8 cellular contexts compared by ENCODE assay signal in the genomic region with DNA sequence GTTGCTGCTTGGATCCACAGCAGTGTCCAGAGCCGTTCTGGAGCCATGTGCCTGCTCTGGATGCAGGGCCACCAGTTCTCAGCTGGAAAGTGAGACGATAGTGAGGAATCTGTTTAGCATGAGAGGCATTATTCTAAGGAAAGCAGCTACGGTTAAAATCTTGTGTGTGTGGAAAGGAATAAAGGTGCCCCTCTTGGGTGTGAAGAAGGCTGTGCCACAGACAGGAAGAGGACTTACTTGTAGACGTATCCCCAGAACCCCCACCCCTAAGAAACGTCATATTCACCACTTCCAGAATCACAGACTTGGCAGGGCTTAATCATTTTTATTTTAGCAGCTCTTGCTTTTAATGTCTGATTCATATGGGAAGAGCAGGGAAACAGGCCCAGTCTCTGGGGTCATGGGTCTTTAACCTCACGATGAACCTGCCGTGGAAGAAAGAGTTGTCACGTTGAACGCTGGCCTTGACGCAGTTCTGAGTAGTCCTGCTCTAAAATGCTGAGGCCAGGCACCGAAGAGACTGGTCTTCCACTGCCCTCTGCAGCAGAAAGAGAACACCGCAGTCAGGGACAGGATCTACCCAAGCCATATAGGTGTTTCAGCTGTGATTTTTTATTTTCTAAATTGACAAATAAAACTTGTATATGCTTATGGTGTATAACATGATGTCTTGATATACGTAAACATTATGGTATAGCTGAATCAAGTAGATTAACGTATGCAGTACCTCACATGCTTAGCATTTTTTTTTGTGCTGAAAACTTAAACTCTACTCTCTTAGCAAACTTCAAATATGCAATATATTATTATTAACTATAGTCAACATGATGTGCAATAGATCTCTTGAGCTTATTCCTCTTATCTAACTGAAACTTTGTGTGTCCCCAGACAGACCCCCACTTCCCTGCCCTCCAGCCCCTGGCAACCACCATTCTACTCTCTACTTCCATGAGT. TPM values are rescaled to one million over a fixed set of nuclear protein-coding genes. Genes with fewer than 3 reads are reported as not detected.
DNase-seq lines count a peak whose midpoint lies in the region; ATAC-seq, FAIRE-seq and TF ChIP-seq lines count a peak whose summit lies in the region.

No MANE protein-coding gene starts in this region.

- H3K27me3 Mint-ChIP-seq in activated naive CD4-positive, alpha-beta T cell treated with anti-CD3 and anti-CD28 coated beads for 36 hours (ENCODE audit: low read depth) = peaks cover 3% of the 10 kb centered on the region

- peak; percentile 22 for DNase-seq in CD1c-positive myeloid dendritic cell (ENCODE audit: extremely low spot score)
- DNase-seq in OCI-M2 (lab: John Stamatoyannopoulos, UW; ENCODE audit: unreplicated experiment) = peak; percentile 3
- DNase-seq in activated naive CD4-positive, alpha-beta T cell treated with anti-CD3 and anti-CD28 coated beads for 36 hours = peak; percentile 75
- peak; percentile 65 for DNase-seq in glomerular visceral epithelial cell (ENCODE audit: extremely low spot score)
- peak in 4 of 6 donors; percentile 27 to 62 (median 36) for DNase-seq in pancreas
- no peak for DNase-seq in SKM-1 (lab: John Stamatoyannopoulos, UW; ENCODE audit: unreplicated experiment)

- intact Hi-C loops in activated naive CD4-positive, alpha-beta T cell treated with anti-CD3 and anti-CD28 coated beads for 36 hours (cut with micrococcal nuclease) = loop anchor here (1.0 to 5.0 kb wide), 5 partner anchors 157 to 301 kb away; a partner anchor contains a TSS
- intact Hi-C loops in pancreas (cut with DNase I) = loop anchor here in 1 of 3 donors (10.0 kb wide), 1 partner anchor 283 kb away; no protein-coding TSS in a partner anchor

- CTCF ChIA-PET in activated naive CD4-positive, alpha-beta T cell treated with anti-CD3 and anti-CD28 coated beads for 36 hours (lab: Charles Lee) = interaction anchor here (0.6 to 1.7 kb wide), 7 partner anchors 9 to 289 kb away, joined by 3 to 9 read pairs (median 3); no protein-coding TSS in a partner anchor

- H3K27me3 ChIP-seq in pancreas = no peaks in the 10 kb centered on the region

- peak overlapping the region in 1 of 4 donors; percentile 10 for H3K4me3 ChIP-seq in pancreas

- H3K27ac ChIP-seq in pancreas = no peak overlapping the region

- peaks cover 0 to 3% (median 0%) of the 10 kb centered on the region in 3 donors for H3K4me1 ChIP-seq in pancreas

- no peak for FAIRE-seq in pancreas (lab: Jason Lieb, UNC)

- no peaks in the 10 kb centered on the region for H3K36me3 Mint-ChIP-seq in activated naive CD4-positive, alpha-beta T cell treated with anti-CD3 and anti-CD28 coated beads for 36 hours (ENCODE audit: low read depth)

- H3K4me1 Mint-ChIP-seq in activated naive CD4-positive, alpha-beta T cell treated with anti-CD3 and anti-CD28 coated beads for 36 hours (ENCODE audit: low read depth) = peaks cover 6% of the 10 kb centered on the region

- whole genome bisulfite sequencing in pancreas, 2 donors = 11 to 15% methylated on average over 14 of the region's 14 CpGs

- no peak overlapping the region for H3K27ac Mint-ChIP-seq in activated naive CD4-positive, alpha-beta T cell treated with anti-CD3 and anti-CD28 coated beads for 36 hours

- ATAC-seq in GM19025 (IDR thresholded peaks at IDR 0.05; ENCODE audit: low read depth, unreplicated experiment) (peak; percentile 66), HG03575 (IDR thresholded peaks at IDR 0.05; ENCODE audit: extremely low read depth, insufficient number of reproducible peaks, low FRiP score, unreplicated experiment) (peak; percentile 87), pancreas (peak; percentile 85 to 100 (median 100))

- TF ChIP-seq CTCF in pancreas (IDR thresholded peaks at IDR 0.05) = peak in 3 of 4 donors; percentile 18 to 56 (median 54)

- H3K36me3 ChIP-seq in pancreas = no peaks in the 10 kb centered on the region

- no peak overlapping the region for H3K4me3 Mint-ChIP-seq in activated naive CD4-positive, alpha-beta T cell treated with anti-CD3 and anti-CD28 coated beads for 36 hours

- H3K9me3 Mint-ChIP-seq in activated naive CD4-positive, alpha-beta T cell treated with anti-CD3 and anti-CD28 coated beads for 36 hours = no peaks in the 10 kb centered on the region

- no peaks in the 10 kb centered on the region for H3K9me3 ChIP-seq in pancreas

RNA-seq across cellular contexts. Expression of a gene that starts 38.8 kb away (rescaled TPM):
- total RNA-seq in activated naive CD4-positive, alpha-beta T cell treated with anti-CD3 and anti-CD28 coated beads for 36 hours = not detected
- total RNA-seq in pancreas = not detected
- under 1 TPM in 1 of 2 donors, not detected in 1; 0.82 TPM for polyA plus RNA-seq in pancreas
